ENCODE assay signal across 19 cellular contexts in the genomic region with DNA sequence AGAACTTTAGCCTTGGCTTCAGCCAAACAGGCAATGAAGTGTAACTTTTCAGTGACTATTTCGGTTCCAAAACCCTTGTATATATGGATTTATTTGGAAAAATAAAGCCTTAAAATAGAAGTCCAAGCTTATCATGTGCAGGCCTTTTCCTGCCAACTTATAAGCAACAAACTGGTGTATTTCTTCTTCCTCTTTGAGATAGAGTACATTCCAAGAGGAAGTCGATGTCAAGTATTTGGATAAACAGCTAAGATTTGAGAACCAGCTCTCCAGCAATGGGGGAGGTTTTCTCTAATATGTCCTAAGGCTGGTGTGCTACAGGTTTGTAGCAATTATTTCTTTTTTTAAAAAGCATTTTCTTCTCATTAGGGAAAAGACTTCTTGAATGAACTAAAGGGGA.
A peak's percentile ranks its signal among the peaks of the same experiment; 100 is the strongest.
DNase-seq lines count a peak whose midpoint lies in the region; ATAC-seq and TF ChIP-seq lines count a peak whose summit lies in the region.
"Had no signal": no experiment of that assay in that cellular context is flagged by ENCODE, and none has a peak within 500 bp of the region (broad histone marks: within the 10 kb centered on the region; RNA-seq: fewer than 3 reads in every experiment).

No MANE protein-coding gene starts in this region.

- H3K36me3 ChIP-seq in heart left ventricle (no peaks in the 10 kb centered on the region), lower lobe of right lung (no peaks in the 10 kb centered on the region), transverse colon (no peaks in the 10 kb centered on the region)
- H3K36me3 ChIP-seq: tibial nerve had no signal

- TF ChIP-seq CTCF in heart left ventricle (IDR thresholded peaks at IDR 0.05), result no peak
- TF ChIP-seq CTCF in lower lobe of right lung (IDR thresholded peaks at IDR 0.05), result no peak
- TF ChIP-seq CTCF in transverse colon (IDR thresholded peaks at IDR 0.05), result no peak
- no peak for TF ChIP-seq CTCF in GM13977 (IDR thresholded peaks at IDR 0.05; ENCODE audit: extremely low read depth, insufficient read depth, missing control alignments)

- H3K27ac ChIP-seq in heart left ventricle (peak overlapping the region in 5 of 12 donors; percentile 11 to 64 (median 30)), lower lobe of right lung (peak overlapping the region; percentile 57), transverse colon (peak overlapping the region; percentile 65 to 80 (median 74))
- H3K27ac ChIP-seq: hepatocyte had no signal

- 17 to 28% (median 28%) methylated on average over 2 of the region's 2 CpGs for WGBS in heart left ventricle, 4 donors
- WGBS in transverse colon (ENCODE audit: low coverage in 1 of 2), 2 donors, result 20 to 27% methylated on average over 2 of the region's 2 CpGs

- H3K4me1 ChIP-seq in heart left ventricle, result peaks cover 0 to 27% (median 16%) of the 10 kb centered on the region in 12 donors
- H3K4me1 ChIP-seq in lower lobe of right lung, result peaks cover 41% of the 10 kb centered on the region
- peaks cover 0 to 14% (median 5%) of the 10 kb centered on the region in 4 donors for H3K4me1 ChIP-seq in transverse colon

- DNase-seq in Right ventricle myocardium superior (no peak), heart left ventricle (no peak), dermis blood vessel endothelial cell (peak; percentile 13), lower lobe of right lung (no peak), transverse colon (no peak), GM13977 (ENCODE audit: low spot score) (no peak), SIG-M5 (lab: John Stamatoyannopoulos, UW) (no peak), NCI-H748 treated with DMSO at 0.1 percent for 48 hours (lab: John Stamatoyannopoulos, UW) (no peak)
- DNase-seq: 8988T; activated CD4-positive, alpha-beta T cell treated with anti-CD3 and anti-CD28 coated beads for 1 hour; activated gamma-delta T cell treated with Interleukin-2 at 50 U/mL for 16 hours; DMS153; kidney; NCI-H1436 treated with DMSO at 0.1 percent for 48 hours; NCI-H345; NK-92 treated with Interleukin-12 subunit alpha and Interleukin-12 subunit beta, amount 100 ng/mL, for 24 hours had no signal

- H3K9me3 ChIP-seq in heart left ventricle (peaks cover 0 to 25% (median 15%) of the 10 kb centered on the region in 12 donors), lower lobe of right lung (peaks cover 13% of the 10 kb centered on the region), transverse colon (peaks cover 5 to 7% of the 10 kb centered on the region in 2 donors)

- H3K4me3 ChIP-seq in heart left ventricle, result no peak overlapping the region
- no peak overlapping the region for H3K4me3 ChIP-seq in lower lobe of right lung
- no peak overlapping the region for H3K4me3 ChIP-seq in transverse colon
- H3K4me3 ChIP-seq: hepatocyte, skin epidermis, tibial nerve had no signal

- TF ChIP-seq EP300 in transverse colon (IDR thresholded peaks at IDR 0.05; ENCODE audit: low read depth), result no peak

- intact Hi-C loops in Right ventricle myocardium superior (cut with DNase I), result no loop called here
- intact Hi-C loops in heart left ventricle (cut with DNase I), result no loop called here
- intact Hi-C loops in lower lobe of right lung (cut with DNase I), result no loop called here
- intact Hi-C loops in transverse colon (cut with DNase I; ENCODE audit: low total_unique reads), result no loop called here

- in situ Hi-C loops in transverse colon (cut with MboI; ENCODE audit: low pct_ligation_motif_present in 1 of 4, low pct_unique_long_range_greater_than_20kb in 1 of 4, low sequenced_read_pairs in 3 of 4) (no loop called here), GM13977 (cut with MboI; ENCODE audit: low pct_unique_long_range_greater_than_20kb, low sequenced_read_pairs, unreplicated experiment) (no loop called here)

- H3K27me3 ChIP-seq in heart left ventricle (no peaks in the 10 kb centered on the region), lower lobe of right lung (ENCODE audit: low read depth) (no peaks in the 10 kb centered on the region), transverse colon (no peaks in the 10 kb centered on the region)
- H3K27me3 ChIP-seq: hepatocyte, tibial nerve had no signal

- no peak for TF ChIP-seq POLR2A in heart left ventricle (IDR thresholded peaks at IDR 0.05)
- no peak for TF ChIP-seq POLR2A in transverse colon (IDR thresholded peaks at IDR 0.05)

- ATAC-seq in Right ventricle myocardium superior (ENCODE audit: poor library complexity) (peak; percentile 23), heart left ventricle (no peak), lower lobe of right lung (peak; percentile 52 to 57)

Comparison
In these comparisons a context has a peak if more than half of its experiments do, and no peak if none do; other contexts are left out.
1. ATAC-seq: peak in Right ventricle myocardium superior (single experiment) and lower lobe of right lung (2 of 2); none in heart left ventricle (0 of 4).